Comparison of ENCODE assay signal across 8 cellular contexts in the genomic region with DNA sequence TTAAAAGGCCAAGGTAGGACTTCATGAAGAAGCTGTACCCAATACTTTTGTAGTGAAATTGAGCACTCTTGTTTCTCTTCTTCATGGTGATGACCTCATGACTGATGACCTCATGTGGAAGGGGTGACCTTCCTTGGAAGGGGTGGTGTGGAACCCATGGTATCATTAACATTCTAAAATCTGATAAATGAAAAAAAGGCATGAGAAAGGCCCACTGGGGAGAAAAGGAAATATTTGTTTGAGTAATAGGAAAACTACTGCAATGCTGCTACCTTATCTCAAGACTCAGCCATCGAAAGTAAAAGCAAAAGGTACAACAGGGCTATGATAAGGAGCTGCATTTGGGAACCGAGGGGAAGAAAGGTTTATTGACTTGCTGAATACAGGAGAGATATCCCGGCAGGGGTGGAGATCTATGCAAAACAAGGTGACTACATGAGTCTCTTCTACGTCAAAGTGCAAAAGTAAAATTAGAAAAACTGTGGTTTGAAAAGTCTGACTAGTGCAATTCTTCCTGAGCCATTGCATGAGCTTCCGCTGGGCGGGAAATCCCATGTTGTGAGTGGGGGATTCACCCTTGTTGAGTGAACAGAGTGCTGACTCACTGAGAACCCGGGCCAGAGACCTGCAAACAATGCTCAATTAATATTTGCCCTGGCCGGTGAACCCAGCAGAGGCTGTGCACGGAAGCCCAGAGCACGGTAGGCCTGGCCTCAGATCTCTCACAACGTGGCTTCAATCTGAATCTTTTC.
DNase-seq lines count a peak whose midpoint lies in the region; ATAC-seq and TF ChIP-seq lines count a peak whose summit lies in the region.

No MANE protein-coding gene starts in this region.

- in situ Hi-C loops in GM18951 (cut with MboI; ENCODE audit: low sequenced_read_pairs, unreplicated experiment), result no loop called here

- TF ChIP-seq CTCF in RWPE2 (IDR thresholded peaks at IDR 0.05; ENCODE audit: poor library complexity, severe bottlenecking) (no peak), glutamatergic neuron (IDR thresholded peaks at IDR 0.05; ENCODE audit: partially characterized antibody, unreplicated experiment) (no peak)

- H3K9me3 ChIP-seq in RWPE2 (ENCODE audit: severe bottlenecking), result no peaks in the 10 kb centered on the region

- H3K4me1 Mint-ChIP-seq in activated naive CD8-positive, alpha-beta T cell treated with anti-CD3 and anti-CD28 coated beads, Interleukin-2, amount 50 U/mL, for 24 hours, result peaks cover 30% of the 10 kb centered on the region
- peaks cover 6% of the 10 kb centered on the region for H3K4me1 Mint-ChIP-seq in glutamatergic neuron (ENCODE audit: low read depth, unreplicated experiment)

- H3K36me3 Mint-ChIP-seq in activated naive CD8-positive, alpha-beta T cell treated with anti-CD3 and anti-CD28 coated beads, Interleukin-2, amount 50 U/mL, for 24 hours (ENCODE audit: low read depth), result peaks cover 2% of the 10 kb centered on the region
- no peaks in the 10 kb centered on the region for H3K36me3 Mint-ChIP-seq in glutamatergic neuron (ENCODE audit: unreplicated experiment)

- H3K4me3 Mint-ChIP-seq in activated naive CD8-positive, alpha-beta T cell treated with anti-CD3 and anti-CD28 coated beads, Interleukin-2, amount 50 U/mL, for 24 hours, result peak overlapping the region; percentile 62
- H3K4me3 Mint-ChIP-seq in glutamatergic neuron (ENCODE audit: unreplicated experiment), result no peak overlapping the region

- H3K27ac ChIP-seq in RWPE2 (ENCODE audit: poor library complexity, severe bottlenecking), result no peak overlapping the region

- H3K36me3 ChIP-seq in RWPE2 (ENCODE audit: low read depth), result no peaks in the 10 kb centered on the region

- no peaks in the 10 kb centered on the region for H3K27me3 ChIP-seq in RWPE2 (ENCODE audit: insufficient read depth, poor library complexity, severe bottlenecking)

- DNase-seq in RWPE2 (ENCODE audit: low spot score) (no peak), kidney glomerular epithelial cell (lab: John Stamatoyannopoulos, UW) (peak; percentile 87), glutamatergic neuron (no peak), MV-4-11 (lab: John Stamatoyannopoulos, UW) (no peak)
- peak; percentile 70 for DNase-seq in activated naive CD8-positive, alpha-beta T cell treated with anti-CD3 and anti-CD28 coated beads, Interleukin-2, amount 50 U/mL, for 24 hours
- DNase-seq in stimulated activated CD4-positive, alpha-beta T cell treated with anti-CD3 and anti-CD28 coated beads, Interleukin-4, amount 100 ng/mL, for 48 hours (ENCODE audit: low read depth in 2 of 2), result peak; percentile 63 to 74

- peak overlapping the region; percentile 89 for H3K27ac Mint-ChIP-seq in activated naive CD8-positive, alpha-beta T cell treated with anti-CD3 and anti-CD28 coated beads, Interleukin-2, amount 50 U/mL, for 24 hours
- H3K27ac Mint-ChIP-seq in glutamatergic neuron (ENCODE audit: unreplicated experiment), result no peak overlapping the region

- ATAC-seq in HG03045 (IDR thresholded peaks at IDR 0.05; ENCODE audit: unreplicated experiment) (peak; percentile 95), RWPE2 (ENCODE audit: low read depth) (peak; percentile 42; the same call in 2 of the 3 replicates)
- peak; percentile 93 for ATAC-seq in activated naive CD8-positive, alpha-beta T cell treated with anti-CD3 and anti-CD28 coated beads, Interleukin-2, amount 50 U/mL, for 24 hours

- no peak overlapping the region for H3K4me3 ChIP-seq in RWPE2 (ENCODE audit: severe bottlenecking)

- TF ChIP-seq POLR2A in GM18951 (IDR thresholded peaks at IDR 0.05; ENCODE audit: extremely low read depth, insufficient read depth, insufficient read length), result peak; percentile 78

- no peaks in the 10 kb centered on the region for H3K9me3 Mint-ChIP-seq in activated naive CD8-positive, alpha-beta T cell treated with anti-CD3 and anti-CD28 coated beads, Interleukin-2, amount 50 U/mL, for 24 hours
- no peaks in the 10 kb centered on the region for H3K9me3 Mint-ChIP-seq in glutamatergic neuron (ENCODE audit: unreplicated experiment)

- H3K27me3 Mint-ChIP-seq in activated naive CD8-positive, alpha-beta T cell treated with anti-CD3 and anti-CD28 coated beads, Interleukin-2, amount 50 U/mL, for 24 hours, result peaks cover 3% of the 10 kb centered on the region
- no peaks in the 10 kb centered on the region for H3K27me3 Mint-ChIP-seq in glutamatergic neuron (ENCODE audit: unreplicated experiment)

- no peaks in the 10 kb centered on the region for H3K4me1 ChIP-seq in RWPE2 (ENCODE audit: insufficient read depth, poor library complexity, severe bottlenecking)

Comparison
In these comparisons a context has a peak if more than half of its experiments do, and no peak if none do; other contexts are left out.
1. ATAC-seq: peak in every context shown above with its lines; median percentile 95 in HG03045; 93 in activated naive CD8-positive, alpha-beta T cell treated with anti-CD3 and anti-CD28 coated beads, Interleukin-2, amount 50 U/mL, for 24 hours; 42 in RWPE2.
2. DNase-seq: peak in activated naive CD8-positive, alpha-beta T cell treated with anti-CD3 and anti-CD28 coated beads, Interleukin-2, amount 50 U/mL, for 24 hours (single experiment), kidney glomerular epithelial cell (single experiment) and stimulated activated CD4-positive, alpha-beta T cell treated with anti-CD3 and anti-CD28 coated beads, Interleukin-4, amount 100 ng/mL, for 48 hours (2 of 2); none in RWPE2 (single experiment), glutamatergic neuron (single experiment) and MV-4-11 (single experiment).